24 cellular contexts compared by ENCODE assay signal in the genomic region with DNA sequence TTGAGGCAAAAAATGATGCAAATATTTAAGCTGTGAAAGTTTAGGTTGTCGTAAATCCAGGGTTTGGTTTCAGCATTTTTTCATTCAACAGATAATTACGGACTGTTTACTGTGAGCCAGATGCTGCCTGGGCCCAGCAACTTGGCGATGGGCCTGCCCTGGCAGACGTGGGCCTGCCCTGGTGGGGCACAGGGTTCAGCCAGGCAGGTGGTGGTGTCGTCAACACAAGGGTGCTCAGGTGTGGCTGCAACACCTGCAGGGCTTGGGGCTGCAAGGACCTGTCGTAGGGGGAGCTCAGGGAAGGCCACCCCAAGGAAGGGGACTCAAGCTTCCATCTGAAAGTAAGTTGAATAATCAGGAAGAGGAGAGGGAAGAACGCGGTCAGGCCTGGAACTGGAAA. TPM values are rescaled to one million over a fixed set of nuclear protein-coding genes. Genes with fewer than 3 reads are reported as not detected.
DNase-seq lines count a peak whose midpoint lies in the region; ATAC-seq, FAIRE-seq and TF ChIP-seq lines count a peak whose summit lies in the region.
"Had no signal": no experiment of that assay in that cellular context is flagged by ENCODE, and none has a peak within 500 bp of the region (broad histone marks: within the 10 kb centered on the region; RNA-seq: fewer than 3 reads in every experiment).

No MANE protein-coding gene starts in this region.

- no peaks in the 10 kb centered on the region for H3K9me3 Mint-ChIP-seq in natural killer cell
- H3K9me3 Mint-ChIP-seq in natural killer cell treated with Interleukin-12 subunit alpha and Interleukin-12 subunit beta and Interleukin-15 and Interleukin-18, amount 100 ng/mL, for 72 hours: no peaks in the 10 kb centered on the region
- H3K9me3 Mint-ChIP-seq: GM23338 had no signal

- no peak overlapping the region for H2AFZ ChIP-seq in K562 (ENCODE audit: low read depth, low read length)
- H2AFZ ChIP-seq: GM23338 had no signal

- no peaks in the 10 kb centered on the region for H3K27me3 ChIP-seq in K562 (ENCODE audit: control insufficient read depth in 2 of 2, insufficient read depth in 2 of 2, low read length in 2 of 2)

- TF ChIP-seq EP300 in K562 (IDR thresholded peaks at IDR 0.05; ENCODE audit: low read length): no peak

- H3K36me3 Mint-ChIP-seq in natural killer cell: peaks cover 10% of the 10 kb centered on the region
- peaks cover 10% of the 10 kb centered on the region for H3K36me3 Mint-ChIP-seq in natural killer cell treated with Interleukin-12 subunit alpha and Interleukin-12 subunit beta and Interleukin-15 and Interleukin-18, amount 100 ng/mL, for 72 hours

- peaks cover 23 to 41% of the 10 kb centered on the region in 2 donors for H3K4me1 Mint-ChIP-seq in natural killer cell
- H3K4me1 Mint-ChIP-seq in natural killer cell treated with Interleukin-12 subunit alpha and Interleukin-12 subunit beta and Interleukin-15 and Interleukin-18, amount 100 ng/mL, for 72 hours (ENCODE audit: low read depth in 2 of 2): peaks cover 12 to 28% of the 10 kb centered on the region in 2 donors
- H3K4me1 Mint-ChIP-seq: GM23338 had no signal

- no peak overlapping the region for H3K27ac ChIP-seq in K562 (ENCODE audit: extremely low read depth, low read depth, low read length)
- peak overlapping the region; percentile 10 for H3K27ac ChIP-seq in substantia nigra (ENCODE audit: low read depth, low read length, poor library complexity, severe bottlenecking)
- H3K27ac ChIP-seq: 22Rv1 had no signal

- intact Hi-C loops in natural killer cell (cut with micrococcal nuclease): no loop called here
- intact Hi-C loops in K562 (cut with micrococcal nuclease): no loop called here

- no peak for ATAC-seq in natural killer cell
- ATAC-seq in natural killer cell treated with Interleukin-12 subunit alpha and Interleukin-12 subunit beta and Interleukin-15 and Interleukin-18, amount 100 ng/mL, for 72 hours: no peak
- no peak for ATAC-seq in K562
- no peak for ATAC-seq in HG03139 (IDR thresholded peaks at IDR 0.05; ENCODE audit: unreplicated experiment)
- ATAC-seq: GM23338, Right ventricle myocardium inferior had no signal

- peak overlapping the region in 1 of 2 experiments; percentile 73; a peak in 1 of 4 replicates for H3K9ac ChIP-seq in K562 (ENCODE audit: insufficient read depth in 1 of 2, low read depth in 2 of 2, low read length in 2 of 2)

- no TSS peak for BruUV-seq in K562 (replicated peaks; lab: Mats Ljungman, UMichigan)

- no peak for FAIRE-seq in K562 (lab: Jason Lieb, UNC)
- FAIRE-seq: kidney, small intestine had no signal

- TF ChIP-seq RAD21 in K562 (CRISPR knock-in tag; conservative IDR thresholded peaks at IDR 0.05 in 1 of 2, IDR thresholded peaks at IDR 0.05 in 1 of 2): no peak

- in situ Hi-C loops in K562 (cut with MboI): no loop called here

- DNase-seq in DMS79 treated with DMSO at 0.1 percent for 48 hours (lab: John Stamatoyannopoulos, UW) (peak; percentile 10), DMS79 (lab: John Stamatoyannopoulos, UW) (no peak), natural killer cell (no peak), K562 (ENCODE audit: extremely low read depth in 1 of 4, low spot score in 3 of 4) (no peak), substantia nigra (lab: John Stamatoyannopoulos, UW) (no peak), NCI-H524 treated with DMSO at 0.1 percent for 48 hours (lab: John Stamatoyannopoulos, UW) (no peak)
- no peak for DNase-seq in natural killer cell treated with Interleukin-12 subunit alpha and Interleukin-12 subunit beta and Interleukin-15 and Interleukin-18, amount 100 ng/mL, for 72 hours (ENCODE audit: low spot score)
- DNase-seq: activated CD4-positive, CD25-positive, alpha-beta regulatory T cell treated with anti-CD3 and anti-CD28 coated beads, Interleukin-2, amount 50 U/mL, for 72 hours; activated gamma-delta T cell; kidney; NCI-H1092 treated with DMSO at 0.1 percent for 48 hours; NCI-H2107; occipital lobe; small intestine; stimulated activated CD4-positive, alpha-beta T cell treated with anti-CD3 and anti-CD28 coated beads, Interleukin-2, amount 100 ng/mL, for 48 hours; trophoblast cell had no signal

- POLR2A ChIA-PET in K562 (lab: Yijun Ruan, JAX): interaction anchor here (1.0 to 1.8 kb wide), 4 partner anchors 8 to 15 kb away, joined by 3 to 5 read pairs (median 4); partner anchors contain the start of gene ZC3H18

- H3K79me2 ChIP-seq in K562 (ENCODE audit: control insufficient read depth, insufficient read depth, low read length): peaks cover 60% of the 10 kb centered on the region

- peaks cover 94% of the 10 kb centered on the region for H3K36me3 ChIP-seq in K562 (ENCODE audit: control insufficient read depth, insufficient read depth, low read length)

- peaks cover 0 to 11% of the 10 kb centered on the region in 2 experiments; a peak in 2 of 5 replicates for H3K4me1 ChIP-seq in K562 (replicated peaks in 1 of 2; ENCODE audit: control insufficient read depth in 2 of 2, insufficient read depth in 2 of 2, low read length in 2 of 2)

- H4K20me1 ChIP-seq in K562 (replicated peaks; ENCODE audit: control insufficient read depth, insufficient read depth, low read length): peaks cover 38% of the 10 kb centered on the region

- no peak overlapping the region for H3K4me3 Mint-ChIP-seq in natural killer cell
- no peak overlapping the region for H3K4me3 Mint-ChIP-seq in natural killer cell treated with Interleukin-12 subunit alpha and Interleukin-12 subunit beta and Interleukin-15 and Interleukin-18, amount 100 ng/mL, for 72 hours
- H3K4me3 Mint-ChIP-seq: GM23338 had no signal

- CTCF ChIA-PET in K562 (lab: Yijun Ruan, JAX; ENCODE audit: low intra/inter-chr PET ratio): no interaction called here

- H3K27ac Mint-ChIP-seq in natural killer cell: peak overlapping the region; percentile 30 to 67
- no peak overlapping the region for H3K27ac Mint-ChIP-seq in natural killer cell treated with Interleukin-12 subunit alpha and Interleukin-12 subunit beta and Interleukin-15 and Interleukin-18, amount 100 ng/mL, for 72 hours
- H3K27ac Mint-ChIP-seq: GM23338 had no signal

- no peaks in the 10 kb centered on the region for H3K27me3 Mint-ChIP-seq in natural killer cell (ENCODE audit: low read depth in 2 of 2)
- H3K27me3 Mint-ChIP-seq in natural killer cell treated with Interleukin-12 subunit alpha and Interleukin-12 subunit beta and Interleukin-15 and Interleukin-18, amount 100 ng/mL, for 72 hours: no peaks in the 10 kb centered on the region

- no peak overlapping the region for H3K4me2 ChIP-seq in K562 (ENCODE audit: insufficient read depth, low read length)
- H3K4me2 ChIP-seq: GM23338 had no signal

- 91% methylated on average over 6 of the region's 8 CpGs for WGBS in K562 (ENCODE audit: insufficient coverage, low coverage, missing lambda C conversion rate)

- no peak overlapping the region for H3K4me3 ChIP-seq in K562
- H3K4me3 ChIP-seq: GM23338, lung had no signal

- peaks cover 3% of the 10 kb centered on the region for H3K9me1 ChIP-seq in K562 (ENCODE audit: control insufficient read depth, insufficient read depth, low read length)

- TF ChIP-seq CTCF in natural killer cell (IDR thresholded peaks at IDR 0.05) (no peak), K562 (IDR thresholded peaks at IDR 0.05 in 2 of 3, conservative IDR thresholded peaks at IDR 0.05 in 1 of 3; ENCODE audit: insufficient read depth in 2 of 3, low read depth in 1 of 3, low read length in 3 of 3) (no peak)

- H3K9me3 ChIP-seq in K562 (replicated peaks; ENCODE audit: control insufficient read depth, insufficient read depth, low read depth, low read length): no peaks in the 10 kb centered on the region

- TF ChIP-seq POLR2A in K562 (conservative IDR thresholded peaks at IDR 0.05): no peak

RNA-seq across cellular contexts. Expression of gene ZC3H18, which starts 15.1 kb away (rescaled TPM):
- total RNA-seq in natural killer cell (100 to 1,000 TPM; 125 to 130 (median 126) TPM), K562 (2014; rRNA removed) (26.9 and 35.1 TPM in 2 replicates), K562 (2014; rRNA removed; fragmentation: Illumina TruSeq; extraction: Trizol) (16.0 and 16.3 TPM in 2 replicates), K562 (2015; rRNA removed; fragmentation: Illumina TruSeq; extraction: Trizol) (31.1 and 33.9 TPM in 2 replicates), K562 (2021) (81.3 and 88.7 TPM in 2 replicates)
- 100 to 1,000 TPM in 1 of 2 donors, 10 to 100 TPM in 1; 85.0 to 148 TPM for total RNA-seq in natural killer cell treated with Interleukin-12 subunit alpha and Interleukin-12 subunit beta and Interleukin-15 and Interleukin-18, amount 100 ng/mL, for 72 hours
- 74.4 and 112 TPM in 2 replicates for total RNA-seq in K562 (2011; cell fraction: chromatin; rRNA removed; ENCODE audit: low replicate concordance)
- total RNA-seq in K562 (2011; cell fraction: nucleolus; rRNA removed): 51.3 and 61.4 TPM in 2 replicates
- total RNA-seq in K562 (2011; cell fraction: nucleoplasm; rRNA removed): 61.1 and 63.4 TPM in 2 replicates
- polyA plus RNA-seq in K562 (2011; rRNA removed) (12.5 and 15.8 TPM in 2 replicates), K562 (2014; fragmentation: Illumina TruSeq; extraction: Trizol) (60.7 and 65.3 TPM in 2 replicates), K562 (2014; fragmentation: Nextera tagmentation; extraction: Ambion mirVana) (1 to 10 TPM; 1.7 to 2.0 TPM), K562 (2014; rRNA removed) (37.1 and 49.2 TPM in 2 replicates)
- polyA plus RNA-seq in K562 (2011; cell fraction: cytosol; rRNA removed): 10.1 and 15.8 TPM in 2 replicates
- 43.3 and 65.6 TPM in 2 replicates for polyA plus RNA-seq in K562 (2011; cell fraction: nucleus; rRNA removed)
- polyA plus RNA-seq in K562 (2012): 57.6 and 59.2 TPM in 2 replicates
- 7.9 and 9.1 TPM in 2 replicates for polyA minus RNA-seq in K562 (2011; rRNA and poly(A)+ RNA removed)
- 23.7 and 30.6 TPM in 2 replicates for polyA minus RNA-seq in K562 (2011; cell fraction: cytosol; rRNA and poly(A)+ RNA removed)
- polyA minus RNA-seq in K562 (2011; cell fraction: nucleus; rRNA and poly(A)+ RNA removed): 17.5 and 19.1 TPM in 2 replicates

RNA-seq across cellular contexts. Expression of gene IL17C, which starts 53.1 kb away (rescaled TPM):
- total RNA-seq in natural killer cell (1 to 10 TPM in 2 of 3 donors, under 1 TPM in 1; 0.61 to 3.0 (median 1.2) TPM), K562 (2014; rRNA removed) (not detected in 2 replicates), K562 (2014; rRNA removed; fragmentation: Illumina TruSeq; extraction: Trizol) (not detected in 2 replicates), K562 (2015; rRNA removed; fragmentation: Illumina TruSeq; extraction: Trizol) (not detected in 2 replicates), K562 (2021) (not detected in 2 replicates)
- total RNA-seq in natural killer cell treated with Interleukin-12 subunit alpha and Interleukin-12 subunit beta and Interleukin-15 and Interleukin-18, amount 100 ng/mL, for 72 hours: 1 to 10 TPM in 1 of 2 donors, under 1 TPM in 1; 0.64 to 1.0 TPM
- total RNA-seq in K562 (2011; cell fraction: chromatin; rRNA removed; ENCODE audit: low replicate concordance): not detected in 2 replicates
- total RNA-seq in K562 (2011; cell fraction: nucleolus; rRNA removed): not detected in 2 replicates
- total RNA-seq in K562 (2011; cell fraction: nucleoplasm; rRNA removed): not detected in 2 replicates
- polyA plus RNA-seq in K562 (2011; rRNA removed) (not detected in 2 replicates), K562 (2014; fragmentation: Illumina TruSeq; extraction: Trizol) (not detected in 2 replicates), K562 (2014; fragmentation: Nextera tagmentation; extraction: Ambion mirVana) (not detected), K562 (2014; rRNA removed) (not detected in 2 replicates)
- polyA plus RNA-seq in K562 (2011; cell fraction: cytosol; rRNA removed): not detected in 2 replicates
- polyA plus RNA-seq in K562 (2011; cell fraction: nucleus; rRNA removed): 0.21 TPM in 1 of 2 replicates, not detected in the other
- polyA plus RNA-seq in K562 (2012): not detected in 2 replicates
- not detected in 2 replicates for polyA minus RNA-seq in K562 (2011; rRNA and poly(A)+ RNA removed)
- not detected in 2 replicates for polyA minus RNA-seq in K562 (2011; cell fraction: cytosol; rRNA and poly(A)+ RNA removed)
- polyA minus RNA-seq in K562 (2011; cell fraction: nucleus; rRNA and poly(A)+ RNA removed): not detected in 2 replicates
- total RNA-seq: fibroblast of lung, glomerular endothelial cell, kidney, lung, occipital lobe, renal cortical epithelial cell, Right ventricle myocardium inferior had no signal
- polyA plus RNA-seq: fibroblast of lung had no signal

Comparison
In these comparisons a context has a peak if more than half of its experiments do, and no peak if none do; other contexts are left out.
1. H3K27ac Mint-ChIP-seq: peak in natural killer cell (2 of 2); none in natural killer cell treated with Interleukin-12 subunit alpha and Interleukin-12 subunit beta and Interleukin-15 and Interleukin-18, amount 100 ng/mL, for 72 hours (0 of 2).